Comparison of ENCODE assay signal across 14 cellular contexts in genomic region chr20:48360338-48360698, GRCh38.
DNase-seq lines count a peak whose midpoint lies in the region; ATAC-seq lines count a peak whose summit lies in the region.
"Had no signal": no experiment of that assay in that cellular context is flagged by ENCODE, and none has a peak within 500 bp of the region (broad histone marks: within the 10 kb centered on the region; RNA-seq: fewer than 3 reads in every experiment).

No MANE protein-coding gene starts in this region.

- H3K4me3 ChIP-seq in BLaER1 (no peak overlapping the region), HUES64 (ENCODE audit: low read length) (no peak overlapping the region)
- no peak overlapping the region for H3K4me3 ChIP-seq in effector memory CD4-positive, alpha-beta T cell (ENCODE audit: insufficient read depth, low read depth, low read length, poor library complexity, severe bottlenecking)
- H3K4me3 ChIP-seq: A549, ovary had no signal

- 61% methylated on average over 6 of the region's 6 CpGs for WGBS in HUES64

- H3K4me2 ChIP-seq in BLaER1 = peak overlapping the region; percentile 81
- H3K4me2 ChIP-seq: A549 had no signal

- ATAC-seq in GM18909 (IDR thresholded peaks at IDR 0.05; ENCODE audit: poor library complexity, unreplicated experiment) (peak; percentile 34), HG02678 (IDR thresholded peaks at IDR 0.05; ENCODE audit: unreplicated experiment) (peak; percentile 50), HG02610 (IDR thresholded peaks at IDR 0.05; ENCODE audit: unreplicated experiment) (no peak)

- H3K9ac ChIP-seq in BLaER1 = peak overlapping the region; percentile 60
- 0 out of 2 replicates have a peak overlapping the region, but pooled peaks have one; percentile 19 for H3K9ac ChIP-seq in HUES64 (ENCODE audit: low read depth, low read length)

- H3K36me3 ChIP-seq in BLaER1 (no peaks in the 10 kb centered on the region), HUES64 (ENCODE audit: insufficient read depth, low read length) (no peaks in the 10 kb centered on the region)
- no peaks in the 10 kb centered on the region for H3K36me3 ChIP-seq in effector memory CD4-positive, alpha-beta T cell (ENCODE audit: control insufficient read depth, insufficient read depth, low read length)
- H3K36me3 ChIP-seq: ovary had no signal

- H3K27ac ChIP-seq in BLaER1 (peak overlapping the region; percentile 49), HUES64 (ENCODE audit: low read depth, low read length) (no peak overlapping the region; the same call in 1 of the 2 replicates)
- H3K27ac ChIP-seq in effector memory CD4-positive, alpha-beta T cell (ENCODE audit: insufficient read depth, low read length, poor library complexity, severe bottlenecking) = no peak overlapping the region
- H3K27ac ChIP-seq: A549, ovary had no signal

- H4K20me1 ChIP-seq in BLaER1 = no peaks in the 10 kb centered on the region

- H3K27me3 ChIP-seq in BLaER1 (no peaks in the 10 kb centered on the region), HUES64 (ENCODE audit: insufficient read depth, low read length) (no peaks in the 10 kb centered on the region)
- peaks cover 2% of the 10 kb centered on the region for H3K27me3 ChIP-seq in effector memory CD4-positive, alpha-beta T cell (replicated peaks; ENCODE audit: control insufficient read depth, insufficient read depth, low read length, poor library complexity, severe bottlenecking)
- H3K27me3 ChIP-seq: ovary had no signal

- H3K4me1 ChIP-seq in BLaER1 = peaks cover 44% of the 10 kb centered on the region
- H3K4me1 ChIP-seq in HUES64 (ENCODE audit: insufficient read depth, low read length) = peaks cover 3% of the 10 kb centered on the region
- no peaks in the 10 kb centered on the region for H3K4me1 ChIP-seq in effector memory CD4-positive, alpha-beta T cell (ENCODE audit: control insufficient read depth, insufficient read depth, low read length, poor library complexity, severe bottlenecking)
- H3K4me1 ChIP-seq: A549 had no signal

- no peak for DNase-seq in effector memory CD4-positive, alpha-beta T cell
- no peak for DNase-seq in superior temporal gyrus (ENCODE audit: extremely low spot score)
- no peak for DNase-seq in NCI-H1694 treated with DMSO at 0.1 percent for 48 hours (lab: John Stamatoyannopoulos, UW)
- DNase-seq: activated CD4-positive, alpha-beta T cell treated with anti-CD3 and anti-CD28 coated beads, Interleukin-2, amount 50 U/mL, for 48 hours; activated naive CD4-positive, alpha-beta T cell; mammary epithelial cell; NCI-H748 treated with DMSO at 0.1 percent for 48 hours; ovary had no signal

- no peaks in the 10 kb centered on the region for H3K9me3 ChIP-seq in BLaER1
- no peaks in the 10 kb centered on the region for H3K9me3 ChIP-seq in HUES64 (ENCODE audit: insufficient read depth, low read depth, low read length)
- H3K9me3 ChIP-seq in effector memory CD4-positive, alpha-beta T cell (ENCODE audit: control insufficient read depth, low read length) = no peaks in the 10 kb centered on the region
- H3K9me3 ChIP-seq: A549, ovary had no signal
